In genomic region chr14:53228966-53229365, GRCh38 we compare ENCODE assay signal across 23 cellular contexts.
DNase-seq lines count a peak whose midpoint lies in the region; ATAC-seq, FAIRE-seq and TF ChIP-seq lines count a peak whose summit lies in the region.
"Had no signal": no experiment of that assay in that cellular context is flagged by ENCODE, and none has a peak within 500 bp of the region (broad histone marks: within the 10 kb centered on the region; RNA-seq: fewer than 3 reads in every experiment).

No MANE protein-coding gene starts in this region.

- H3K36me3 ChIP-seq in DND-41 (ENCODE audit: insufficient read depth, low read length) (peaks cover 21% of the 10 kb centered on the region), astrocyte (ENCODE audit: insufficient read depth, low read length) (no peaks in the 10 kb centered on the region)

- H3K27me3 Mint-ChIP-seq in activated naive CD4-positive, alpha-beta T cell treated with anti-CD3 and anti-CD28 coated beads, Interleukin-2, amount 10 ng/mL, durations not matched to agents 7 days and 5 days = peaks cover 10% of the 10 kb centered on the region
- H3K27me3 Mint-ChIP-seq in activated naive CD4-positive, alpha-beta T cell treated with anti-CD3 and anti-CD28 coated beads for 36 hours (ENCODE audit: low read depth) = no peaks in the 10 kb centered on the region
- H3K27me3 Mint-ChIP-seq in astrocyte (ENCODE audit: low read depth, unreplicated experiment) = no peaks in the 10 kb centered on the region
- H3K27me3 Mint-ChIP-seq: B cell; CD4-positive, alpha-beta T cell had no signal

- peak; percentile 32 for FAIRE-seq in astrocyte (lab: Jason Lieb, UNC)
- FAIRE-seq: D721Med, GM12878, GM12892, GM18507 had no signal

- H3K4me1 Mint-ChIP-seq in activated naive CD4-positive, alpha-beta T cell treated with anti-CD3 and anti-CD28 coated beads, Interleukin-2, amount 10 ng/mL, durations not matched to agents 7 days and 5 days = no peaks in the 10 kb centered on the region
- no peaks in the 10 kb centered on the region for H3K4me1 Mint-ChIP-seq in activated naive CD4-positive, alpha-beta T cell treated with anti-CD3 and anti-CD28 coated beads for 36 hours (ENCODE audit: low read depth)
- peaks cover 2% of the 10 kb centered on the region for H3K4me1 Mint-ChIP-seq in astrocyte (ENCODE audit: low read depth, unreplicated experiment)
- H3K4me1 Mint-ChIP-seq: B cell had no signal

- H3K27ac ChIP-seq in DND-41 (ENCODE audit: low read length) (peak overlapping the region; percentile 61), astrocyte (ENCODE audit: low read depth, low read length) (no peak overlapping the region)
- H3K27ac ChIP-seq: 22Rv1, A549, C4-2B had no signal

- no peak overlapping the region for H3K4me3 Mint-ChIP-seq in activated naive CD4-positive, alpha-beta T cell treated with anti-CD3 and anti-CD28 coated beads, Interleukin-2, amount 10 ng/mL, durations not matched to agents 7 days and 5 days
- no peak overlapping the region for H3K4me3 Mint-ChIP-seq in activated naive CD4-positive, alpha-beta T cell treated with anti-CD3 and anti-CD28 coated beads for 36 hours
- no peak overlapping the region for H3K4me3 Mint-ChIP-seq in astrocyte (ENCODE audit: unreplicated experiment)
- H3K4me3 Mint-ChIP-seq: B cell; CD4-positive, alpha-beta T cell; CD8-positive, alpha-beta T cell had no signal

- H3K4me2 ChIP-seq in DND-41 (ENCODE audit: insufficient read depth, low read length) (no peak overlapping the region; the same call in 1 of the 2 replicates), astrocyte (ENCODE audit: low read length) (no peak overlapping the region)
- H3K4me2 ChIP-seq: A549 had no signal

- H3K27me3 ChIP-seq in DND-41 (ENCODE audit: insufficient read depth, low read length, poor library complexity) = no peaks in the 10 kb centered on the region
- no peaks in the 10 kb centered on the region for H3K27me3 ChIP-seq in astrocyte (ENCODE audit: insufficient read depth, low read length)
- H3K27me3 ChIP-seq: BLaER1 treated with 17β-estradiol and CSF1 and Interleukin-3, amounts not matched to agents 10 nM and 100 nM had no signal

- ATAC-seq in DND-41 (ENCODE audit: insufficient read depth, low read depth) = no peak
- ATAC-seq: A549; CD8-positive, alpha-beta T cell; GM12878 had no signal

- CTCF ChIA-PET in activated naive CD4-positive, alpha-beta T cell treated with anti-CD3 and anti-CD28 coated beads, Interleukin-2, amount 10 ng/mL, durations not matched to agents 7 days and 5 days (lab: Charles Lee) = no interaction called here
- CTCF ChIA-PET in activated naive CD4-positive, alpha-beta T cell treated with anti-CD3 and anti-CD28 coated beads for 36 hours (lab: Charles Lee) = no interaction called here

- peaks cover 13% of the 10 kb centered on the region for H3K9me3 Mint-ChIP-seq in activated naive CD4-positive, alpha-beta T cell treated with anti-CD3 and anti-CD28 coated beads, Interleukin-2, amount 10 ng/mL, durations not matched to agents 7 days and 5 days
- peaks cover 11% of the 10 kb centered on the region for H3K9me3 Mint-ChIP-seq in activated naive CD4-positive, alpha-beta T cell treated with anti-CD3 and anti-CD28 coated beads for 36 hours
- peaks cover 12% of the 10 kb centered on the region for H3K9me3 Mint-ChIP-seq in astrocyte (ENCODE audit: unreplicated experiment)

- peak overlapping the region; percentile 3 for H3K27ac Mint-ChIP-seq in activated naive CD4-positive, alpha-beta T cell treated with anti-CD3 and anti-CD28 coated beads, Interleukin-2, amount 10 ng/mL, durations not matched to agents 7 days and 5 days
- H3K27ac Mint-ChIP-seq in activated naive CD4-positive, alpha-beta T cell treated with anti-CD3 and anti-CD28 coated beads for 36 hours = no peak overlapping the region
- H3K27ac Mint-ChIP-seq in astrocyte (ENCODE audit: unreplicated experiment) = no peak overlapping the region
- H3K27ac Mint-ChIP-seq: B cell; CD4-positive, alpha-beta T cell; CD8-positive, alpha-beta T cell had no signal

- TF ChIP-seq CTCF in DND-41 (IDR thresholded peaks at IDR 0.05; ENCODE audit: borderline replicate concordance, extremely low read depth, low read length, poor library complexity, severe bottlenecking) (no peak), astrocyte (IDR thresholded peaks at IDR 0.05; ENCODE audit: insufficient read depth, low read depth, low read length) (no peak)

- H2AFZ ChIP-seq in DND-41 (ENCODE audit: low read depth, low read length) = no peak overlapping the region
- H2AFZ ChIP-seq in astrocyte (ENCODE audit: low read depth, low read length) = no peak overlapping the region

- intact Hi-C loops in activated naive CD4-positive, alpha-beta T cell treated with anti-CD3 and anti-CD28 coated beads for 36 hours (cut with micrococcal nuclease) = no loop called here

- peaks cover 20% of the 10 kb centered on the region for H3K9me3 ChIP-seq in DND-41 (ENCODE audit: insufficient read depth, low read length, severe bottlenecking)
- no peaks in the 10 kb centered on the region for H3K9me3 ChIP-seq in astrocyte (ENCODE audit: insufficient read depth, low read depth, low read length)
- H3K9me3 ChIP-seq: A549, Caco-2 had no signal

- H4K20me1 ChIP-seq in DND-41 (ENCODE audit: insufficient read depth, low read length) (no peaks in the 10 kb centered on the region), astrocyte (ENCODE audit: insufficient read depth, low read length) (no peaks in the 10 kb centered on the region)
- H4K20me1 ChIP-seq: BLaER1 treated with 17β-estradiol and CSF1 and Interleukin-3, amounts not matched to agents 10 nM and 100 nM had no signal

- peaks cover 82% of the 10 kb centered on the region for H3K79me2 ChIP-seq in DND-41 (ENCODE audit: insufficient read depth, low read length)
- no peaks in the 10 kb centered on the region for H3K79me2 ChIP-seq in astrocyte (ENCODE audit: insufficient read depth, low read length)

- H3K36me3 Mint-ChIP-seq in activated naive CD4-positive, alpha-beta T cell treated with anti-CD3 and anti-CD28 coated beads, Interleukin-2, amount 10 ng/mL, durations not matched to agents 7 days and 5 days = peaks cover 8% of the 10 kb centered on the region
- no peaks in the 10 kb centered on the region for H3K36me3 Mint-ChIP-seq in activated naive CD4-positive, alpha-beta T cell treated with anti-CD3 and anti-CD28 coated beads for 36 hours (ENCODE audit: low read depth)
- peaks cover 2% of the 10 kb centered on the region for H3K36me3 Mint-ChIP-seq in astrocyte (ENCODE audit: low read depth, unreplicated experiment)

- H3K4me3 ChIP-seq in DND-41 (ENCODE audit: low read depth in 1 of 2, low read length in 2 of 2) (no peak overlapping the region; a peak in 1 of 4 replicates), astrocyte (ENCODE audit: insufficient read depth, low read depth, low read length) (no peak overlapping the region)
- H3K4me3 ChIP-seq: A549; BLaER1 treated with 17β-estradiol and CSF1 and Interleukin-3, amounts not matched to agents 10 nM and 100 nM; GM12878 had no signal

- H3K9ac ChIP-seq in DND-41 (ENCODE audit: low read depth, low read length) (no peak overlapping the region), astrocyte (ENCODE audit: low read length) (no peak overlapping the region)
- H3K9ac ChIP-seq: BLaER1 treated with 17β-estradiol and CSF1 and Interleukin-3, amounts not matched to agents 10 nM and 100 nM had no signal

- H3K4me1 ChIP-seq in DND-41 (ENCODE audit: insufficient read depth, low read length) = peaks cover 61% of the 10 kb centered on the region
- no peaks in the 10 kb centered on the region for H3K4me1 ChIP-seq in astrocyte (ENCODE audit: insufficient read depth, low read length)
- H3K4me1 ChIP-seq: A549, Caco-2 had no signal

- DNase-seq in activated naive CD4-positive, alpha-beta T cell treated with anti-CD3 and anti-CD28 coated beads, Interleukin-2, amount 10 ng/mL, durations not matched to agents 7 days and 5 days = no peak
- DNase-seq in activated naive CD4-positive, alpha-beta T cell treated with anti-CD3 and anti-CD28 coated beads for 36 hours = no peak
- DNase-seq in DND-41 (no peak), astrocyte (ENCODE audit: low read depth) (no peak)
- DNase-seq in effector CD4-positive, alpha-beta T cell = no peak
- no peak for DNase-seq in stimulated activated CD4-positive, alpha-beta T cell treated with anti-CD3 and anti-CD28 coated beads, Interleukin-4, amount 100 ng/mL, for 24 hours
- DNase-seq: AML-193; Caco-2; Calu3; CD4-positive, alpha-beta T cell; CD8-positive, alpha-beta T cell; DMS79 treated with DMSO at 0.1 percent for 48 hours; EL; GDM1 had no signal
